ENCODE assay signal across 8 cellular contexts in the genomic region with DNA sequence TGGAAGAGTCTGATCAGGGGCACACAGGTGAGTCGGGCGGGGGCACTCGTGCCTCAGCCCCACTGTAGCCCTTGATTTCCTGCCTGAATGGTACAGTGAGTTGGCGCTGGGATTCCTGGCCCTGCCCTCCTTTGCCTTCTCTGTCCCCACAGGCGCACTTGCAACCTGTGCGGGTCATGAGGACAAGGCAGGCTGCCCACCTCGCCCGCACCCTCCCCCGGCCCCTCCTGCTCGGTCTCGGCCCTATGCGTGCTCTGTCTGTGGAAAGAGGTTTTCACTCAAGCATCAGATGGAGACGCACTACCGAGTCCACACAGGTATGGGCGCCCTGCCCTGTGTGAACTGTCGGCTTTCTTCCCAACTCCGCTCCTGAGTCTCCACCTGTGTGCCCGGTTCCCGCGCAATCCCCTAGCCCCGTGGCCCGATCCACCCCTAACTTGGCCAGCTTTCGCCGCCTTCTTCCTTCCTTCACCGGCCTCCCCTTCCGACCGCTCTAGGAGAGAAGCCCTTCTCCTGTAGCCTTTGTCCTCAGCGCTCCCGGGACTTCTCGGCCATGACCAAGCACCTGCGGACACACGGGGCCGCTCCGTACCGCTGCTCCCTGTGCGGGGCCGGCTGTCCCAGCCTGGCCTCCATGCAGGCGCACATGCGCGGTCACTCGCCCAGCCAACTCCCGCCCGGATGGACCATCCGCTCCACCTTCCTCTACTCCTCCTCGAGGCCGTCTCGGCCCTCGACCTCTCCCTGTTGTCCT. TPM values are rescaled to one million over a fixed set of nuclear protein-coding genes. Genes with fewer than 3 reads are reported as not detected.
DNase-seq lines count a peak whose midpoint lies in the region; ATAC-seq and TF ChIP-seq lines count a peak whose summit lies in the region.

No MANE protein-coding gene starts in this region.

- no peak for TF ChIP-seq CTCF in GM12875 (IDR thresholded peaks at IDR 0.05; ENCODE audit: borderline replicate concordance, insufficient read depth, low read depth, low read length)

- CTCF ChIA-PET in activated naive CD4-positive, alpha-beta T cell treated with anti-CD3 and anti-CD28 coated beads, Interleukin-2, amount 10 ng/mL, durations not matched to agents 7 days and 5 days (lab: Charles Lee): interaction anchor here (0.8 to 6.7 kb wide), 3 partner anchors 18 to 215 kb away, joined by 3 to 236 read pairs (median 3); no protein-coding TSS in a partner anchor

- ATAC-seq in left cardiac atrium: peak; percentile 42 to 56
- no peak for ATAC-seq in HG03280 (IDR thresholded peaks at IDR 0.05; ENCODE audit: unreplicated experiment)

- peaks cover 67% of the 10 kb centered on the region for H3K4me1 Mint-ChIP-seq in activated naive CD4-positive, alpha-beta T cell treated with anti-CD3 and anti-CD28 coated beads, Interleukin-2, amount 10 ng/mL, durations not matched to agents 7 days and 5 days

- peak overlapping the region; percentile 85 for H3K4me3 Mint-ChIP-seq in activated naive CD4-positive, alpha-beta T cell treated with anti-CD3 and anti-CD28 coated beads, Interleukin-2, amount 10 ng/mL, durations not matched to agents 7 days and 5 days

- no peaks in the 10 kb centered on the region for H3K27me3 Mint-ChIP-seq in activated naive CD4-positive, alpha-beta T cell treated with anti-CD3 and anti-CD28 coated beads, Interleukin-2, amount 10 ng/mL, durations not matched to agents 7 days and 5 days

- intact Hi-C loops in left cardiac atrium (cut with DNase I): loop anchor here (2.0 to 10.0 kb wide), 3 partner anchors 23 to 219 kb away; partner anchors contain the start of genes LRFN3 (in 1 of the 2) and TMEM147 (in 1 of the 2)
- intact Hi-C loops in posterior cingulate gyrus (cut with DNase I): loop anchor here (1.0 kb wide), 2 partner anchors 22 to 167 kb away; no protein-coding TSS in a partner anchor

- H3K27ac Mint-ChIP-seq in activated naive CD4-positive, alpha-beta T cell treated with anti-CD3 and anti-CD28 coated beads, Interleukin-2, amount 10 ng/mL, durations not matched to agents 7 days and 5 days: peak overlapping the region; percentile 96

- H3K36me3 Mint-ChIP-seq in activated naive CD4-positive, alpha-beta T cell treated with anti-CD3 and anti-CD28 coated beads, Interleukin-2, amount 10 ng/mL, durations not matched to agents 7 days and 5 days: peaks cover 17% of the 10 kb centered on the region

- DNase-seq in HuH-7 (ENCODE audit: low spot score) (peak; percentile 79), left cardiac atrium (peak; percentile 73), posterior cingulate gyrus (peak in 8 of 10 donors; percentile 53 to 95 (median 70)), NCI-H128 (lab: John Stamatoyannopoulos, UW; ENCODE audit: unreplicated experiment) (no peak), H4 (ENCODE audit: low spot score) (no peak)
- peak; percentile 46 for DNase-seq in activated naive CD4-positive, alpha-beta T cell treated with anti-CD3 and anti-CD28 coated beads, Interleukin-2, amount 10 ng/mL, durations not matched to agents 7 days and 5 days

- H3K9me3 Mint-ChIP-seq in activated naive CD4-positive, alpha-beta T cell treated with anti-CD3 and anti-CD28 coated beads, Interleukin-2, amount 10 ng/mL, durations not matched to agents 7 days and 5 days: no peaks in the 10 kb centered on the region

- H3K4me3 ChIP-seq in GM12875 (ENCODE audit: low read depth, low read length): peak overlapping the region; percentile 84

RNA-seq across cellular contexts. Expression of gene KMT2B, which starts 1.6 kb away (rescaled TPM):
- total RNA-seq in left cardiac atrium: 10 to 100 TPM; 15.4 to 17.1 TPM
- 4.9 and 8.8 TPM in 2 replicates for total RNA-seq in H4 (2014; rRNA removed; shearing (Covaris generic))

RNA-seq across cellular contexts. Expression of gene ZBTB32, which starts 11.8 kb away (rescaled TPM):
- total RNA-seq in left cardiac atrium: not detected
- not detected in 2 replicates for total RNA-seq in H4 (2014; rRNA removed; shearing (Covaris generic))

RNA-seq across cellular contexts. Expression of gene IGFLR1, which starts 26.1 kb away (rescaled TPM):
- total RNA-seq in left cardiac atrium: 1 to 10 TPM; 6.5 to 7.0 TPM
- total RNA-seq in H4 (2014; rRNA removed; shearing (Covaris generic)): 6.2 and 31.2 TPM in 2 replicates

RNA-seq across cellular contexts. Expression of gene U2AF1L4, which starts 29.1 kb away (rescaled TPM):
- 10 to 100 TPM; 17.7 to 21.6 TPM for total RNA-seq in left cardiac atrium
- 25.2 and 27.5 TPM in 2 replicates for total RNA-seq in H4 (2014; rRNA removed; shearing (Covaris generic))

RNA-seq across cellular contexts. Expression of gene PSENEN, which starts 29.3 kb away (rescaled TPM):
- total RNA-seq in left cardiac atrium: 10 to 100 TPM; 41.7 to 46.6 TPM
- 91.4 and 100 TPM in 2 replicates for total RNA-seq in H4 (2014; rRNA removed; shearing (Covaris generic))

Comparison
In these comparisons a context has a peak if more than half of its experiments do, and no peak if none do; other contexts are left out.
1. DNase-seq: peak in HuH-7 (single experiment), activated naive CD4-positive, alpha-beta T cell treated with anti-CD3 and anti-CD28 coated beads, Interleukin-2, amount 10 ng/mL, durations not matched to agents 7 days and 5 days (single experiment), left cardiac atrium (single experiment) and posterior cingulate gyrus (8 of 10); none in NCI-H128 (single experiment) and H4 (single experiment).